1 cellular context compared by ENCODE assay signal in the genomic region with DNA sequence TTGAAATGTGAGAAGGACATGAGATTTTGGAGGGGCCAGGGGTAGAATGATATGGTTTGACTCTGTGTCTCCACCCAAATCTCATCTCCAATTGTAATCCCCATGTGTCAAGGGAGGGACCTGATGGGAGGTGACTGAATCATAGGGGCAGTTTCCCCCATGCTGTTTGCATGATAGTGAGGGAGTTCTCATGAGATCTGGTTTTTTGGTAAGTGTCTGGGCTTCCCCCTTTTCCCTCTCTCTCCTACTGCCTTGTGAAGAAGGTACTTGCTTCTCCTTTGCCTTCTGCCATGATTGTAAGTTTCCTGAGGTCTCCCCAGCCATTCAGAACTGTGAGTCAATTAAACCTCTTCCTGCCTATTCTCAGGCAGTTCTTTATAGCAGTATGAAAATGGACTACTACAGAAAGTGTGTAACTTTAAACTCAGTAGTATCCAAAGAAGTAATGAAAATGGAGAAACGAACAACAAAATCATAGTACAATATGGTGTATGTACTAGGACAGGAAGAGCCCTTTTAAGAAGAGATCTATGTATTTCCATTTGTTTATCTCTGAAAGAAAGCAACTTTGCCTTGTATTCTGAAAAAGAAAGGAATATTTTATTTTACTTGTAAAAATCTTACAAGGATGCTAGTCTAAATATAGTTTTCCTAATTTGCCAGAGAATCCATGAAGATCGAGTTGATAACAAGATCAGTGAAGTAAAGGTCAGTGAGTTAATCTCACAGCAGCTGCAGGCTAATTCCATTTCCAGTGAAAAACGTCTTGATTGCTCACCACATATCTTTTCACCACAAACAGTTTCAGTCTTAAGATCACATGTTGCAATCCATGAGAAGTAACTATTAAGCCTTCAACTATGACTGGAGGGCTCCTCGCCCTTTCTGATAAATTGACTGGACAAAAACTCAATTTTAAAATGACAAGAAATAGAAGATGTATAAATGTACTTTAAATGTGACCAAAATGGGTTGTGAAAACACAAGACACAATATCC.
TF ChIP-seq lines count a peak whose summit lies in the region.

No MANE protein-coding gene starts in this region.

TF ChIP-seq in IMR-90, 13 proteins besides CTCF, POLR2A, EP300 and RAD21 (continued from another document):
- peak; percentile 81 for TF ChIP-seq USF2 (IDR thresholded peaks at IDR 0.05; ENCODE audit: low read depth, low read length)
- no peak for TF ChIP-seq MAFK (IDR thresholded peaks at IDR 0.05; ENCODE audit: low read depth, low read length)
- TF ChIP-seq RCOR1 (IDR thresholded peaks at IDR 0.05; ENCODE audit: insufficient replicate concordance, low read length) = peak; percentile 67
- TF ChIP-seq CEBPB (IDR thresholded peaks at IDR 0.05; ENCODE audit: low read depth, low read length) = peak; percentile 98
- peak; percentile 76 for TF ChIP-seq BHLHE40 (IDR thresholded peaks at IDR 0.05; ENCODE audit: low read depth, low read length)
- TF ChIP-seq MAZ (IDR thresholded peaks at IDR 0.05; ENCODE audit: borderline replicate concordance, low read depth, low read length) = no peak
- peak; percentile 69 for TF ChIP-seq FOS (IDR thresholded peaks at IDR 0.05; ENCODE audit: low read depth, low read length)
